ENCODE assay signal across 1 cellular context in genomic region chr20:41051426-41051825, GRCh38.
TF ChIP-seq lines count a peak whose summit lies in the region.

No MANE protein-coding gene starts in this region.

TF ChIP-seq in SK-N-SH treated with all-trans-retinoic acid at 6 μM for 48 hours, 23 proteins besides CTCF, POLR2A, EP300 and RAD21 (continued from another document):
- TF ChIP-seq ESRRG (CRISPR knock-in tag; IDR thresholded peaks at IDR 0.05) (no peak), BACH2 (CRISPR knock-in tag; IDR thresholded peaks at IDR 0.05; ENCODE audit: borderline replicate concordance) (no peak), CSDC2 (CRISPR knock-in tag; IDR thresholded peaks at IDR 0.05) (no peak), RARB (CRISPR knock-in tag; IDR thresholded peaks at IDR 0.05) (no peak), SNAI2 (CRISPR knock-in tag; IDR thresholded peaks at IDR 0.05) (no peak), ISL1 (CRISPR knock-in tag; IDR thresholded peaks at IDR 0.05) (no peak), ARNTL (CRISPR knock-in tag; IDR thresholded peaks at IDR 0.05; ENCODE audit: borderline replicate concordance, low read depth) (no peak), ZFP3 (CRISPR knock-in tag; IDR thresholded peaks at IDR 0.05) (no peak), TOX (CRISPR knock-in tag; IDR thresholded peaks at IDR 0.05; ENCODE audit: borderline replicate concordance) (no peak)
